Comparison of ENCODE assay signal across 8 cellular contexts in the genomic region with DNA sequence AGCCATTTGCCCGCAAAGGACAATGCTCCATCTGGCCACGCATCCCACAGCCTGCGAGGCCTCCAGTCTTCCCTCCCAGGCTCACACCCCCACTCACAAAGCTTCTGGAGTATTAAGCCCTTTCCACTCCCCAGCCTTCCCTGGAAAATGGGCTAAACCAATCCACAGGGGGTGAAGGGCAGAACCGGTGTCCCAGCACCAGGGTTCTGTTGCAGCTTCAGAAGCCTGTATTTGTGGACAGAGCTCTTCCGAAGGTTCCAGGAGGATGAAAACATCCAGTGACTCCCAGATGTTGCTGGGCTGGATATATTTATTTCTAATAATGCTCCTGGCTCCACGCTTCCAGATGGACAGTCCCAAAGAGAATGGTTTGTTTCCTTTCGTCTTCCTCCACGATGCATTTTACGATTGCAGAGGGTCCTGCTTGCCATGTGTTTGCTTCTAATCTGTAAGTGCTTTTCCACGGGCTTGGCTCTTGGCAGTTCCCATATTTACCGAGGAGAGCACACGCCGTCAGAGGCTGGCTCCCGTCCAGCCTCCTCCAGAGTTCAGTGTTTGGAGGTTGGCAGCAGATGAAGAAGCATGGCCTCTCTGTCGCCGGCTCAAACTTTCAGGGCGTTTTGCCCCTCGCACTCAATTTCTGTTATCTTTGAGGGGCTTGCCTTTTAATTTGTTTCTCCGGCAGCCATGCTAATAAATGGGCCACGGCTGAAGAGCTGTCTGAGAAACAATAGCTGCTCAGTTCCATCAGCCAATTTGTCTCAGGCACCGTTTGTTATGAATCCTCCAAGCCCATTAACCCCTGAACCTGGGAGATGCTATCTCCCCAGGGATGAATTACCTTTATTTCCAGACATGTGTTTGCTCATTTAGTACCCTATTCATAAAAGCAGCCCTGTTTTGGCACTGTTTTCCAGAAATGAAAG.
DNase-seq lines count a peak whose midpoint lies in the region; ATAC-seq, FAIRE-seq and TF ChIP-seq lines count a peak whose summit lies in the region.

No MANE protein-coding gene starts in this region.

- CTCF ChIA-PET in WTC11 (lab: Charles Lee): no interaction called here

- no peaks in the 10 kb centered on the region for H3K4me1 Mint-ChIP-seq in WTC11

- no peak for TF ChIP-seq CTCF in WTC11 (IDR thresholded peaks at IDR 0.05)

- H3K27ac Mint-ChIP-seq in WTC11: no peak overlapping the region

- peak; percentile 68 for FAIRE-seq in islet of Langerhans (lab: Jason Lieb, UNC)

- peaks cover 13% of the 10 kb centered on the region; the same call in 1 of the 2 replicates for H3K36me3 Mint-ChIP-seq in WTC11

- no peaks in the 10 kb centered on the region for H3K27me3 Mint-ChIP-seq in WTC11 (ENCODE audit: low read depth)

- peak; percentile 87 for DNase-seq in NCI-H1092 (lab: John Stamatoyannopoulos, UW)
- DNase-seq in superior temporal gyrus (ENCODE audit: extremely low spot score): peak; percentile 92
- no peak for DNase-seq in WTC11 (ENCODE audit: low spot score)
- DNase-seq in SIG-M5 (lab: John Stamatoyannopoulos, UW): no peak
- DNase-seq in T1000 (lab: John Stamatoyannopoulos, UW): no peak

- no peak overlapping the region for H3K4me3 Mint-ChIP-seq in WTC11

- POLR2A ChIA-PET in WTC11 (lab: Charles Lee): no interaction called here

- peak overlapping the region; percentile 93 for H3K27ac ChIP-seq in angular gyrus (ENCODE audit: low read depth, low read length)

- peaks cover 22% of the 10 kb centered on the region for H3K9me3 Mint-ChIP-seq in WTC11

- ATAC-seq in WTC11 (no peak), GM19397 (IDR thresholded peaks at IDR 0.05; ENCODE audit: unreplicated experiment) (no peak)

TF ChIP-seq in WTC11, 78 proteins besides CTCF, POLR2A, EP300 and RAD21:
- TF ChIP-seq FOXP1 (CRISPR knock-in tag; IDR thresholded peaks at IDR 0.05; ENCODE audit: borderline replicate concordance) (no peak), CREM (CRISPR knock-in tag; IDR thresholded peaks at IDR 0.05) (no peak)

Comparison
In these comparisons a context has a peak if more than half of its experiments do, and no peak if none do; other contexts are left out.
1. DNase-seq: peak in NCI-H1092 (single experiment) and superior temporal gyrus (single experiment); none in WTC11 (single experiment), SIG-M5 (single experiment) and T1000 (single experiment).